ENCODE assay signal across 1 cellular context in the genomic region with DNA sequence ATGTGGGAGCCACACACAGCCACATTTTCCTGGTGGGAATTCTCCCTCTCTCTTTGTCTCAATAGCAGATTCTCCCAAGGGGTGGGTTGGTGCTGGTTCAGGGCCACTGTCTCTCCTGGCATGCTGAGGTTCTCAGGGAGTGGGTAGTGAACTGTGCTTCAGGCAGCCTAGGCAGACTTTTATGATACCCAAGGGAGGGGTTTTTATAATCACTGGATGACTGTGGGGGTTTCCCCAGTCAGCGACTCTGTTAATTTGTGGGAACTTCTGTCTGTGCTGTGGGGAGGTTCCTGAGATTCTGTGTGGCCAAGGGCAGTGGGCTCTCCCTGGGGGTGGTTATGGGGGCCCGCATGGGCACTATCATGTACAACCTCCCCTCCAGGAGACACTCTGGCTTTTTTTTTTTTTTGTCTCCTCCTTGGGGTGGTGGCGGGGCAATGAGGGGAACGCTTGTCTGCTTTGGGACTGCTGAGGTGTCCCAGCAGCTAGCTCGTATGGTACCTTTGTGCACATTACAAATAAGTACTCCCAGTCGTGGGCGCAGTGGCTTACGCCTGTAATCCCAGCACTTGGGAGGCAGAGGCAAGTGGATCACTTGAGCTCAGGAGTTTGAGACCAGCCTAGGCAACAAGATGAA.
TF ChIP-seq lines count a peak whose summit lies in the region.

No MANE protein-coding gene starts in this region.

TF ChIP-seq in WTC11, 78 proteins besides CTCF, POLR2A, EP300 and RAD21:
- TF ChIP-seq, protein P1, sequence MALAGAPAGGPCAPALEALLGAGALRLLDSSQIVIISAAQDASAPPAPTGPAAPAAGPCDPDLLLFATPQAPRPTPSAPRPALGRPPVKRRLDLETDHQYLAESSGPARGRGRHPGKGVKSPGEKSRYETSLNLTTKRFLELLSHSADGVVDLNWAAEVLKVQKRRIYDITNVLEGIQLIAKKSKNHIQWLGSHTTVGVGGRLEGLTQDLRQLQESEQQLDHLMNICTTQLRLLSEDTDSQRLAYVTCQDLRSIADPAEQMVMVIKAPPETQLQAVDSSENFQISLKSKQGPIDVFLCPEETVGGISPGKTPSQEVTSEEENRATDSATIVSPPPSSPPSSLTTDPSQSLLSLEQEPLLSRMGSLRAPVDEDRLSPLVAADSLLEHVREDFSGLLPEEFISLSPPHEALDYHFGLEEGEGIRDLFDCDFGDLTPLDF (CRISPR knock-in tag; IDR thresholded peaks at IDR 0.05) = no peak
- TF ChIP-seq, protein P2, sequence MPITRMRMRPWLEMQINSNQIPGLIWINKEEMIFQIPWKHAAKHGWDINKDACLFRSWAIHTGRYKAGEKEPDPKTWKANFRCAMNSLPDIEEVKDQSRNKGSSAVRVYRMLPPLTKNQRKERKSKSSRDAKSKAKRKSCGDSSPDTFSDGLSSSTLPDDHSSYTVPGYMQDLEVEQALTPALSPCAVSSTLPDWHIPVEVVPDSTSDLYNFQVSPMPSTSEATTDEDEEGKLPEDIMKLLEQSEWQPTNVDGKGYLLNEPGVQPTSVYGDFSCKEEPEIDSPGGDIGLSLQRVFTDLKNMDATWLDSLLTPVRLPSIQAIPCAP (CRISPR knock-in tag; IDR thresholded peaks at IDR 0.05) = no peak
- TF ChIP-seq, protein P3, sequence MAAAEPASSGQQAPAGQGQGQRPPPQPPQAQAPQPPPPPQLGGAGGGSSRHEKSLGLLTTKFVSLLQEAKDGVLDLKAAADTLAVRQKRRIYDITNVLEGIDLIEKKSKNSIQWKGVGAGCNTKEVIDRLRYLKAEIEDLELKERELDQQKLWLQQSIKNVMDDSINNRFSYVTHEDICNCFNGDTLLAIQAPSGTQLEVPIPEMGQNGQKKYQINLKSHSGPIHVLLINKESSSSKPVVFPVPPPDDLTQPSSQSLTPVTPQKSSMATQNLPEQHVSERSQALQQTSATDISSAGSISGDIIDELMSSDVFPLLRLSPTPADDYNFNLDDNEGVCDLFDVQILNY (CRISPR knock-in tag; IDR thresholded peaks at IDR 0.05) = no peak
- TF ChIP-seq ZNF232 (CRISPR knock-in tag; IDR thresholded peaks at IDR 0.05) (no peak), NR2C2 (CRISPR knock-in tag; IDR thresholded peaks at IDR 0.05) (no peak), NFYB (CRISPR knock-in tag; conservative IDR thresholded peaks at IDR 0.05; ENCODE audit: low read depth) (no peak), ZNF423 (CRISPR knock-in tag; IDR thresholded peaks at IDR 0.05) (no peak), FOXP1 (CRISPR knock-in tag; IDR thresholded peaks at IDR 0.05; ENCODE audit: borderline replicate concordance) (no peak), GTF2I (CRISPR knock-in tag; conservative IDR thresholded peaks at IDR 0.05) (no peak), CREB1 (CRISPR knock-in tag; IDR thresholded peaks at IDR 0.05) (no peak), SOX15 (CRISPR knock-in tag; IDR thresholded peaks at IDR 0.05) (no peak), NR1H2 (CRISPR knock-in tag; IDR thresholded peaks at IDR 0.05) (no peak)
- TF ChIP-seq, protein P4, sequence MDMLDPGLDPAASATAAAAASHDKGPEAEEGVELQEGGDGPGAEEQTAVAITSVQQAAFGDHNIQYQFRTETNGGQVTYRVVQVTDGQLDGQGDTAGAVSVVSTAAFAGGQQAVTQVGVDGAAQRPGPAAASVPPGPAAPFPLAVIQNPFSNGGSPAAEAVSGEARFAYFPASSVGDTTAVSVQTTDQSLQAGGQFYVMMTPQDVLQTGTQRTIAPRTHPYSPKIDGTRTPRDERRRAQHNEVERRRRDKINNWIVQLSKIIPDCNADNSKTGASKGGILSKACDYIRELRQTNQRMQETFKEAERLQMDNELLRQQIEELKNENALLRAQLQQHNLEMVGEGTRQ (CRISPR knock-in tag; IDR thresholded peaks at IDR 0.05) = no peak
- TF ChIP-seq, protein P5, sequence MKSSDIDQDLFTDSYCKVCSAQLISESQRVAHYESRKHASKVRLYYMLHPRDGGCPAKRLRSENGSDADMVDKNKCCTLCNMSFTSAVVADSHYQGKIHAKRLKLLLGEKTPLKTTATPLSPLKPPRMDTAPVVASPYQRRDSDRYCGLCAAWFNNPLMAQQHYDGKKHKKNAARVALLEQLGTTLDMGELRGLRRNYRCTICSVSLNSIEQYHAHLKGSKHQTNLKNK (CRISPR knock-in tag; IDR thresholded peaks at IDR 0.05) = no peak
- TF ChIP-seq, protein P6, sequence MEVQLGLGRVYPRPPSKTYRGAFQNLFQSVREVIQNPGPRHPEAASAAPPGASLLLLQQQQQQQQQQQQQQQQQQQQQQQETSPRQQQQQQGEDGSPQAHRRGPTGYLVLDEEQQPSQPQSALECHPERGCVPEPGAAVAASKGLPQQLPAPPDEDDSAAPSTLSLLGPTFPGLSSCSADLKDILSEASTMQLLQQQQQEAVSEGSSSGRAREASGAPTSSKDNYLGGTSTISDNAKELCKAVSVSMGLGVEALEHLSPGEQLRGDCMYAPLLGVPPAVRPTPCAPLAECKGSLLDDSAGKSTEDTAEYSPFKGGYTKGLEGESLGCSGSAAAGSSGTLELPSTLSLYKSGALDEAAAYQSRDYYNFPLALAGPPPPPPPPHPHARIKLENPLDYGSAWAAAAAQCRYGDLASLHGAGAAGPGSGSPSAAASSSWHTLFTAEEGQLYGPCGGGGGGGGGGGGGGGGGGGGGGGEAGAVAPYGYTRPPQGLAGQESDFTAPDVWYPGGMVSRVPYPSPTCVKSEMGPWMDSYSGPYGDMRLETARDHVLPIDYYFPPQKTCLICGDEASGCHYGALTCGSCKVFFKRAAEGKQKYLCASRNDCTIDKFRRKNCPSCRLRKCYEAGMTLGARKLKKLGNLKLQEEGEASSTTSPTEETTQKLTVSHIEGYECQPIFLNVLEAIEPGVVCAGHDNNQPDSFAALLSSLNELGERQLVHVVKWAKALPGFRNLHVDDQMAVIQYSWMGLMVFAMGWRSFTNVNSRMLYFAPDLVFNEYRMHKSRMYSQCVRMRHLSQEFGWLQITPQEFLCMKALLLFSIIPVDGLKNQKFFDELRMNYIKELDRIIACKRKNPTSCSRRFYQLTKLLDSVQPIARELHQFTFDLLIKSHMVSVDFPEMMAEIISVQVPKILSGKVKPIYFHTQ (CRISPR knock-in tag; IDR thresholded peaks at IDR 0.05) = no peak
- TF ChIP-seq, protein P7, sequence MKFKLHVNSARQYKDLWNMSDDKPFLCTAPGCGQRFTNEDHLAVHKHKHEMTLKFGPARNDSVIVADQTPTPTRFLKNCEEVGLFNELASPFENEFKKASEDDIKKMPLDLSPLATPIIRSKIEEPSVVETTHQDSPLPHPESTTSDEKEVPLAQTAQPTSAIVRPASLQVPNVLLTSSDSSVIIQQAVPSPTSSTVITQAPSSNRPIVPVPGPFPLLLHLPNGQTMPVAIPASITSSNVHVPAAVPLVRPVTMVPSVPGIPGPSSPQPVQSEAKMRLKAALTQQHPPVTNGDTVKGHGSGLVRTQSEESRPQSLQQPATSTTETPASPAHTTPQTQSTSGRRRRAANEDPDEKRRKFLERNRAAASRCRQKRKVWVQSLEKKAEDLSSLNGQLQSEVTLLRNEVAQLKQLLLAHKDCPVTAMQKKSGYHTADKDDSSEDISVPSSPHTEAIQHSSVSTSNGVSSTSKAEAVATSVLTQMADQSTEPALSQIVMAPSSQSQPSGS (CRISPR knock-in tag; IDR thresholded peaks at IDR 0.05; ENCODE audit: borderline replicate concordance, low read depth) = no peak
TF ChIP-seq in WTC11: peak in this region for 0.
